8 cellular contexts compared by ENCODE assay signal in the genomic region with DNA sequence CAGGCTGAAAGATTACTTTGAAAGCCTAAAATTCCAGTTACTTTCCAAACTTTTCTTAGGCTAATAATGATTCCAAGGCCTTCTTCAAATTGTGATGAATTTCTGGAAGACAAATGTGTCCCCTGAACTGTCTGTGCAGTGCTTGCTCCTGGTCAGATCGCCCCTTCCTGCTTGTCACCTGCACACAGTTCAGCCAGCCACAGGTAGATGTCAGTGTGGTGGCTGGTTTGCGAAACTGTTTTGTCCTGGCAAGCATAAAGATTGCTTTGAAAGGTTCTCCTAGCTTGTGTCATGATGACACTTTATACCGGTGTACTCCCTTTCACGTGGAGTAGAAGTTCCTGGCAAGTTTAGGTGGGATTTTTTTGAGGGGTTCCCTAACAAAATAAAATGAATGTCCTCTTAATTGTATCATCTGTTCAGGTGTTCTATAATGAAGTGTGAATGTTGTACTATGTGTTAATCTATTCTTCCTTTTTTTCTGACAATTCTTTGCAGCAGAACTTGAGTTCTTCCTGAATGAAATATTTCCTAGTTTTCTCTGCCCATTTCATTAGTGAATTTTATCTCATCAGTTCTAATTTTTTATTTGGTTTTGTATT.
DNase-seq lines count a peak whose midpoint lies in the region; ATAC-seq lines count a peak whose summit lies in the region.

No MANE protein-coding gene starts in this region.

- ATAC-seq in GM18520 (IDR thresholded peaks at IDR 0.05; ENCODE audit: unreplicated experiment) (peak; percentile 42), HG03097 (IDR thresholded peaks at IDR 0.05; ENCODE audit: low FRiP score, unreplicated experiment) (peak; percentile 83)
- peak; percentile 52 for ATAC-seq in activated T-helper 17 cell treated with anti-CD3 and anti-CD28 coated beads, Interleukin-2, amount 50 U/mL, for 72 hours (replicated peaks)

- H3K27me3 Mint-ChIP-seq in activated T-helper 17 cell treated with anti-CD3 and anti-CD28 coated beads, Interleukin-2, amount 50 U/mL, for 72 hours: no peaks in the 10 kb centered on the region

- peaks cover 6% of the 10 kb centered on the region for H3K36me3 Mint-ChIP-seq in activated T-helper 17 cell treated with anti-CD3 and anti-CD28 coated beads, Interleukin-2, amount 50 U/mL, for 72 hours (ENCODE audit: low read depth)

- no peak overlapping the region for H3K27ac Mint-ChIP-seq in activated T-helper 17 cell treated with anti-CD3 and anti-CD28 coated beads, Interleukin-2, amount 50 U/mL, for 72 hours

- DNase-seq in A172 (ENCODE audit: low spot score) (peak; percentile 8), NCI-H510A (lab: John Stamatoyannopoulos, UW) (peak; percentile 88), hippocampal formation (lab: John Stamatoyannopoulos, UW) (peak; percentile 7 to 36)
- peak; percentile 10 to 28 for DNase-seq in stimulated activated CD4-positive, alpha-beta T cell treated with anti-CD3 and anti-CD28 coated beads, Interleukin-4, amount 100 ng/mL, for 4 hours
- DNase-seq in effector CD8-positive, alpha-beta T cell (lab: John Stamatoyannopoulos, UW): no peak

- no peak overlapping the region for H3K4me3 Mint-ChIP-seq in activated T-helper 17 cell treated with anti-CD3 and anti-CD28 coated beads, Interleukin-2, amount 50 U/mL, for 72 hours

- H3K9me3 Mint-ChIP-seq in activated T-helper 17 cell treated with anti-CD3 and anti-CD28 coated beads, Interleukin-2, amount 50 U/mL, for 72 hours: no peaks in the 10 kb centered on the region

- peaks cover 4% of the 10 kb centered on the region for H3K4me1 Mint-ChIP-seq in activated T-helper 17 cell treated with anti-CD3 and anti-CD28 coated beads, Interleukin-2, amount 50 U/mL, for 72 hours
